In genomic region chr1:38071530-38072266, GRCh38 we compare ENCODE assay signal across 8 cellular contexts. TPM values are rescaled to one million over a fixed set of nuclear protein-coding genes. Genes with fewer than 3 reads are reported as not detected.
A peak's percentile ranks its signal among the peaks of the same experiment; 100 is the strongest.
DNase-seq lines count a peak whose midpoint lies in the region; ATAC-seq and TF ChIP-seq lines count a peak whose summit lies in the region.

No MANE protein-coding gene starts in this region.

- CTCF ChIA-PET in naive thymus-derived CD4-positive, alpha-beta T cell (lab: Charles Lee): interaction anchor here (0.7 kb wide), 1 partner anchor 18 kb away, joined by 3 read pairs; no protein-coding TSS in a partner anchor
- CTCF ChIA-PET in activated CD4-positive, alpha-beta T cell treated with anti-CD3 and anti-CD28 coated beads, Interleukin-2, amount 10 ng/mL, durations not matched to agents 7 days and 5 days (lab: Charles Lee): interaction anchor here (0.9 to 1.7 kb wide), 3 partner anchors 24 to 59 kb away, joined by 3 to 7 read pairs (median 3); no protein-coding TSS in a partner anchor

- peak; percentile 41 for ATAC-seq in naive thymus-derived CD4-positive, alpha-beta T cell

- no peaks in the 10 kb centered on the region for H3K36me3 ChIP-seq in naive thymus-derived CD4-positive, alpha-beta T cell (ENCODE audit: control insufficient read depth in 2 of 3, insufficient read depth in 3 of 3, low read length in 3 of 3)
- no peaks in the 10 kb centered on the region for H3K36me3 ChIP-seq in transverse colon

- POLR2A ChIA-PET in naive thymus-derived CD4-positive, alpha-beta T cell (lab: Charles Lee): no interaction called here
- POLR2A ChIA-PET in activated CD4-positive, alpha-beta T cell treated with anti-CD3 and anti-CD28 coated beads, Interleukin-2, amount 10 ng/mL, durations not matched to agents 7 days and 5 days (lab: Charles Lee): interaction anchor here (0.6 kb wide), 1 partner anchor 53 kb away, joined by 3 read pairs; no protein-coding TSS in a partner anchor

- no peaks in the 10 kb centered on the region for H3K36me3 Mint-ChIP-seq in naive thymus-derived CD4-positive, alpha-beta T cell
- H3K36me3 Mint-ChIP-seq in activated CD4-positive, alpha-beta T cell treated with anti-CD3 and anti-CD28 coated beads, Interleukin-2, amount 10 ng/mL, durations not matched to agents 7 days and 5 days (ENCODE audit: low read depth): no peaks in the 10 kb centered on the region

- H3K27ac Mint-ChIP-seq in naive thymus-derived CD4-positive, alpha-beta T cell: no peak overlapping the region
- no peak overlapping the region for H3K27ac Mint-ChIP-seq in activated CD4-positive, alpha-beta T cell treated with anti-CD3 and anti-CD28 coated beads, Interleukin-2, amount 10 ng/mL, durations not matched to agents 7 days and 5 days

- no peaks in the 10 kb centered on the region for H3K9me3 ChIP-seq in naive thymus-derived CD4-positive, alpha-beta T cell (ENCODE audit: control insufficient read depth in 2 of 3, low read length in 3 of 3)
- no peaks in the 10 kb centered on the region for H3K9me3 ChIP-seq in transverse colon

- H3K27ac ChIP-seq in naive thymus-derived CD4-positive, alpha-beta T cell (ENCODE audit: low read depth, low read length): no peak overlapping the region
- H3K27ac ChIP-seq in transverse colon: no peak overlapping the region

- H3K27me3 ChIP-seq in naive thymus-derived CD4-positive, alpha-beta T cell (ENCODE audit: control insufficient read depth in 2 of 2, insufficient read depth in 2 of 2, low read length in 2 of 2): no peaks in the 10 kb centered on the region
- H3K27me3 ChIP-seq in transverse colon: peaks cover 46% of the 10 kb centered on the region

- H3K4me1 ChIP-seq in naive thymus-derived CD4-positive, alpha-beta T cell (ENCODE audit: control insufficient read depth in 2 of 2, insufficient read depth in 2 of 2, low read length in 2 of 2): no peaks in the 10 kb centered on the region
- H3K4me1 ChIP-seq in transverse colon: no peaks in the 10 kb centered on the region

- H3K27me3 Mint-ChIP-seq in naive thymus-derived CD4-positive, alpha-beta T cell: peaks cover 31 to 74% (median 44%) of the 10 kb centered on the region in 5 donors
- peaks cover 24% of the 10 kb centered on the region for H3K27me3 Mint-ChIP-seq in activated CD4-positive, alpha-beta T cell treated with anti-CD3 and anti-CD28 coated beads, Interleukin-2, amount 10 ng/mL, durations not matched to agents 7 days and 5 days

- WGBS in transverse colon (ENCODE audit: low coverage in 1 of 2), 2 donors: 20 to 42% methylated on average over 1 to 7 of the region's 7 CpGs

- H3K4me3 ChIP-seq in astrocyte of the cerebellum (ENCODE audit: low read depth, low read length) (no peak overlapping the region), transverse colon (no peak overlapping the region)
- H3K4me3 ChIP-seq in naive thymus-derived CD4-positive, alpha-beta T cell (ENCODE audit: low read length): no peak overlapping the region

- no peak overlapping the region for H3K4me3 Mint-ChIP-seq in naive thymus-derived CD4-positive, alpha-beta T cell
- no peak overlapping the region for H3K4me3 Mint-ChIP-seq in activated CD4-positive, alpha-beta T cell treated with anti-CD3 and anti-CD28 coated beads, Interleukin-2, amount 10 ng/mL, durations not matched to agents 7 days and 5 days

- intact Hi-C loops in naive thymus-derived CD4-positive, alpha-beta T cell (cut with micrococcal nuclease): no loop called here
- intact Hi-C loops in transverse colon (cut with DNase I; ENCODE audit: low total_unique reads): no loop called here

- no peaks in the 10 kb centered on the region for H3K9me3 Mint-ChIP-seq in naive thymus-derived CD4-positive, alpha-beta T cell
- no peaks in the 10 kb centered on the region for H3K9me3 Mint-ChIP-seq in activated CD4-positive, alpha-beta T cell treated with anti-CD3 and anti-CD28 coated beads, Interleukin-2, amount 10 ng/mL, durations not matched to agents 7 days and 5 days

- no peak for TF ChIP-seq EP300 in transverse colon (IDR thresholded peaks at IDR 0.05; ENCODE audit: low read depth)

- DNase-seq in GM10266 (ENCODE audit: extremely low spot score) (peak; percentile 70), HuH-7 (ENCODE audit: low spot score) (peak; percentile 45), astrocyte of the cerebellum (ENCODE audit: low read depth) (no peak), NCI-H345 treated with DMSO at 0.1 percent for 48 hours (lab: John Stamatoyannopoulos, UW; ENCODE audit: unreplicated experiment) (no peak), transverse colon (no peak)
- peak in 1 of 9 donors; percentile 7 for DNase-seq in naive thymus-derived CD4-positive, alpha-beta T cell
- DNase-seq in activated CD4-positive, alpha-beta T cell treated with anti-CD3 and anti-CD28 coated beads, Interleukin-2, amount 10 ng/mL, durations not matched to agents 7 days and 5 days: no peak
- no peak for DNase-seq in activated effector memory CD4-positive, alpha-beta T cell treated with Interleukin-2 at 50 U/mL for 16 hours

- peaks cover 0 to 2% (median 0%) of the 10 kb centered on the region in 7 donors for H3K4me1 Mint-ChIP-seq in naive thymus-derived CD4-positive, alpha-beta T cell
- no peaks in the 10 kb centered on the region for H3K4me1 Mint-ChIP-seq in activated CD4-positive, alpha-beta T cell treated with anti-CD3 and anti-CD28 coated beads, Interleukin-2, amount 10 ng/mL, durations not matched to agents 7 days and 5 days

- TF ChIP-seq CTCF in GM10266 (IDR thresholded peaks at IDR 0.05; ENCODE audit: control insufficient read depth, insufficient read depth, low read depth, missing control alignments) (peak; percentile 52), astrocyte of the cerebellum (IDR thresholded peaks at IDR 0.05; ENCODE audit: low read depth, low read length, missing control alignments) (peak; percentile 35), transverse colon (IDR thresholded peaks at IDR 0.05) (peak in 1 of 5 experiments; percentile 13)

- in situ Hi-C loops in astrocyte of the cerebellum (cut with HindIII; ENCODE audit: low sequenced_read_pairs) (no loop called here), transverse colon (cut with MboI; ENCODE audit: low pct_ligation_motif_present in 1 of 4, low pct_unique_long_range_greater_than_20kb in 1 of 4, low sequenced_read_pairs in 3 of 4) (loop anchor here in 1 of 4 donors (25.0 kb wide), 1 partner anchor 741 kb away; no protein-coding TSS in a partner anchor)

- no peak for TF ChIP-seq POLR2A in transverse colon (IDR thresholded peaks at IDR 0.05)

RNA-seq across cellular contexts. Expression of gene POU3F1, which starts 25.1 kb away (rescaled TPM):
- under 1 TPM in 2 of 5 experiments, not detected in 3; 0.17 to 0.19 TPM for total RNA-seq in naive thymus-derived CD4-positive, alpha-beta T cell
- polyA plus RNA-seq in naive thymus-derived CD4-positive, alpha-beta T cell: not detected
- total RNA-seq in transverse colon: not detected
- not detected for total RNA-seq in activated CD4-positive, alpha-beta T cell treated with anti-CD3 and anti-CD28 coated beads, Interleukin-2, amount 10 ng/mL, durations not matched to agents 7 days and 5 days

RNA-seq across cellular contexts. Expression of gene UTP11, which starts 59.2 kb away (rescaled TPM):
- 10 to 100 TPM in 3 of 5 experiments, 1 to 10 TPM in 2; 8.2 to 42.8 (median 15.7) TPM for total RNA-seq in naive thymus-derived CD4-positive, alpha-beta T cell
- polyA plus RNA-seq in naive thymus-derived CD4-positive, alpha-beta T cell: 10 to 100 TPM; 17.4 to 26.0 TPM
- 10 to 100 TPM in 2 of 4 donors, 1 to 10 TPM in 2; 3.2 to 22.2 (median 15.3) TPM for total RNA-seq in transverse colon
- total RNA-seq in activated CD4-positive, alpha-beta T cell treated with anti-CD3 and anti-CD28 coated beads, Interleukin-2, amount 10 ng/mL, durations not matched to agents 7 days and 5 days: 10 to 100 TPM; 33.0 to 34.8 TPM

Comparison
In these comparisons a context has a peak if more than half of its experiments do, and no peak if none do; other contexts are left out.
1. DNase-seq: peak in GM10266 (single experiment) and HuH-7 (single experiment); none in astrocyte of the cerebellum (single experiment), NCI-H345 treated with DMSO at 0.1 percent for 48 hours (single experiment), transverse colon (single experiment), activated CD4-positive, alpha-beta T cell treated with anti-CD3 and anti-CD28 coated beads, Interleukin-2, amount 10 ng/mL, durations not matched to agents 7 days and 5 days (single experiment) and activated effector memory CD4-positive, alpha-beta T cell treated with Interleukin-2 at 50 U/mL for 16 hours (single experiment).